ENCODE assay signal across 22 cellular contexts in the genomic region with DNA sequence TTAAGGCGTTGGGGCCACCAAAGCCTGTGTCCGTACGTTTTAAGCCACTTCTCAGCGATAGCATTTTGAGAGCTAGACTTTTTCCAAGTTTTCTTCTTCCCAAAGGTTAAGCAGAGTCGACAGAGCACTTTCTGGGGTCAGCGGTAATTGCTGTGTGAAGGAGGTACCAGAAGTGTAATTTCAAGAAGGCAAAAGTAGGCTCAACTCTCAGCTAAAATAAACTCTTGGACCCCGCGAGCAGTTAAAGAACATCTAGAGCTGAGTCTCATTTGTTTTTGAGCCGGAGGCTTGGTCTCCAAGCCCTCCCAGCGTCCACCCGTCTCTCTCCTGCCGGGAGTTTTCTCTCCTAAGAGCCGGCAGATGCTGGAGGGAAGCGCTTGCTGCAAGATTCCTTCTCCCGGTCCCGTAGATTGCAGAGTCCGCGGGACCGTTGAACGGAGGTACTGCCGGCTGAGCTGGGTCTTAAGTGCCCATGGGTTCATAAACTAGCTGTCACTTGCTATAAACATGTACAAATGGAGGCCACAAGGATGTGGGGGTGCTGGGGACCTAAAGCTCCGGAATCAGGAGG. TPM values are rescaled to one million over a fixed set of nuclear protein-coding genes. Genes with fewer than 3 reads are reported as not detected.
DNase-seq lines count a peak whose midpoint lies in the region; ATAC-seq, FAIRE-seq and TF ChIP-seq lines count a peak whose summit lies in the region.
"Had no signal": no experiment of that assay in that cellular context is flagged by ENCODE, and none has a peak within 500 bp of the region (broad histone marks: within the 10 kb centered on the region; RNA-seq: fewer than 3 reads in every experiment).

No MANE protein-coding gene starts in this region.

- H3K4me3 ChIP-seq in HUES6 (ENCODE audit: low read depth, low read length) = peak overlapping the region; percentile 43; the same call in 1 of the 2 replicates
- H3K4me3 ChIP-seq in mesodermal cell (ENCODE audit: extremely low read depth, insufficient read depth, low read length, poor library complexity, severe bottlenecking) = peak overlapping the region; percentile 3
- H3K4me3 ChIP-seq in naive thymus-derived CD4-positive, alpha-beta T cell (ENCODE audit: low read length) = no peak overlapping the region
- H3K4me3 ChIP-seq: skin epidermis, thyroid gland had no signal

- 2 to 3% methylated on average over 18 of the region's 22 CpGs for WGBS in mesodermal cell (ENCODE audit: insufficient coverage in 2 of 2), 2 experiments

- intact Hi-C loops in naive thymus-derived CD4-positive, alpha-beta T cell (cut with micrococcal nuclease) = loop anchor here in 1 of 2 donors (1.0 kb wide), 1 partner anchor 12 kb away; no protein-coding TSS in a partner anchor

- H3K9me3 Mint-ChIP-seq in naive thymus-derived CD4-positive, alpha-beta T cell = peaks cover 6 to 34% (median 10%) of the 10 kb centered on the region in 11 donors
- no peaks in the 10 kb centered on the region; the same call in 1 of the 2 replicates for H3K9me3 Mint-ChIP-seq in HFFc6

- no peak overlapping the region for H3K9ac ChIP-seq in HUES6 (ENCODE audit: low read length)

- H3K27me3 ChIP-seq in HUES6 (ENCODE audit: control insufficient read depth, insufficient read depth, low read length) = peaks cover 100% of the 10 kb centered on the region
- H3K27me3 ChIP-seq in naive thymus-derived CD4-positive, alpha-beta T cell (ENCODE audit: control insufficient read depth in 2 of 2, insufficient read depth in 2 of 2, low read length in 2 of 2) = peaks cover 14 to 26% of the 10 kb centered on the region in 2 donors

- CTCF ChIA-PET in naive thymus-derived CD4-positive, alpha-beta T cell (lab: Charles Lee) = no interaction called here

- no peak for FAIRE-seq in H54 (lab: Jason Lieb, UNC)
- FAIRE-seq: G401.6 had no signal

- no peak for ATAC-seq in naive thymus-derived CD4-positive, alpha-beta T cell
- no peak for ATAC-seq in activated CD4-positive, CD25-positive, alpha-beta regulatory T cell treated with anti-CD3 and anti-CD28 coated beads, Interleukin-2, amount 50 U/mL, for 24 hours
- ATAC-seq: activated naive CD4-positive, alpha-beta T cell treated with anti-CD3 and anti-CD28 coated beads, Interleukin-2, amount 50 U/mL, for 72 hours; left colon; Right ventricle myocardium inferior had no signal

- H3K36me3 ChIP-seq in HUES6 (ENCODE audit: control insufficient read depth, insufficient read depth, low read length) = no peaks in the 10 kb centered on the region
- no peaks in the 10 kb centered on the region for H3K36me3 ChIP-seq in mesodermal cell (ENCODE audit: control insufficient read depth, insufficient read depth, low read length)
- H3K36me3 ChIP-seq in naive thymus-derived CD4-positive, alpha-beta T cell (ENCODE audit: control insufficient read depth in 2 of 3, insufficient read depth in 3 of 3, low read length in 3 of 3) = no peaks in the 10 kb centered on the region
- H3K36me3 ChIP-seq: breast epithelium, thyroid gland had no signal

- POLR2A ChIA-PET in naive thymus-derived CD4-positive, alpha-beta T cell (lab: Charles Lee) = no interaction called here

- DNase-seq in ACHN (peak; percentile 24), ecto neural progenitor cell (ENCODE audit: low spot score) (peak; percentile 66), H54 (ENCODE audit: insufficient read length, low spot score) (no peak), HFFc6 (no peak)
- DNase-seq in naive thymus-derived CD4-positive, alpha-beta T cell = no peak
- DNase-seq: activated CD4-positive, alpha-beta T cell treated with anti-CD3 and anti-CD28 coated beads for 4 hours; cortex of kidney; DMS 273 treated with DMSO at 0.1 percent for 48 hours; left colon; NCI-H1694 treated with DMSO at 0.1 percent for 48 hours; stimulated activated naive CD4-positive, alpha-beta T cell; SW 1271; thyroid gland had no signal

- in situ Hi-C loops in ACHN (cut with HindIII; ENCODE audit: low pct_ligation_motif_present, low pct_unique_long_range_greater_than_20kb, low sequenced_read_pairs) = loop anchor here (25.0 kb wide), 1 partner anchor 261 kb away; no protein-coding TSS in a partner anchor

- H3K4me1 ChIP-seq in HUES6 (ENCODE audit: control insufficient read depth, insufficient read depth, low read length) = peaks cover 72% of the 10 kb centered on the region
- peaks cover 38% of the 10 kb centered on the region for H3K4me1 ChIP-seq in mesodermal cell (ENCODE audit: control insufficient read depth, insufficient read depth, low read length, poor library complexity, severe bottlenecking)
- H3K4me1 ChIP-seq in naive thymus-derived CD4-positive, alpha-beta T cell (ENCODE audit: control insufficient read depth in 2 of 2, insufficient read depth in 2 of 2, low read length in 2 of 2) = peaks cover 0 to 8% of the 10 kb centered on the region in 2 donors

- H3K27me3 Mint-ChIP-seq in naive thymus-derived CD4-positive, alpha-beta T cell = peaks cover 86 to 99% (median 93%) of the 10 kb centered on the region in 5 donors
- H3K27me3 Mint-ChIP-seq in HFFc6 (ENCODE audit: insufficient read depth) = peaks cover 16% of the 10 kb centered on the region

- H3K4me3 Mint-ChIP-seq in naive thymus-derived CD4-positive, alpha-beta T cell = no peak overlapping the region
- no peak overlapping the region for H3K4me3 Mint-ChIP-seq in HFFc6

- TF ChIP-seq POLR2A in H54 (IDR thresholded peaks at IDR 0.05; ENCODE audit: low read depth, low read length) = no peak

- H3K4me1 Mint-ChIP-seq in naive thymus-derived CD4-positive, alpha-beta T cell = peaks cover 29 to 60% (median 48%) of the 10 kb centered on the region in 7 donors
- peaks cover 39% of the 10 kb centered on the region for H3K4me1 Mint-ChIP-seq in HFFc6 (ENCODE audit: low read depth)

- H3K9me3 ChIP-seq in HUES6 (ENCODE audit: control insufficient read depth, insufficient read depth, low read depth, low read length) (no peaks in the 10 kb centered on the region), mesodermal cell (ENCODE audit: control insufficient read depth, low read length) (no peaks in the 10 kb centered on the region)
- no peaks in the 10 kb centered on the region for H3K9me3 ChIP-seq in naive thymus-derived CD4-positive, alpha-beta T cell (ENCODE audit: control insufficient read depth in 2 of 3, low read length in 3 of 3)
- H3K9me3 ChIP-seq: thyroid gland had no signal

- no peak overlapping the region for H3K27ac Mint-ChIP-seq in naive thymus-derived CD4-positive, alpha-beta T cell
- no peak overlapping the region for H3K27ac Mint-ChIP-seq in HFFc6

- TF ChIP-seq CTCF in HFFc6 (IDR thresholded peaks at IDR 0.05) = no peak

- no peak overlapping the region for H3K27ac ChIP-seq in HUES6 (ENCODE audit: low read depth, low read length)
- no peak overlapping the region for H3K27ac ChIP-seq in mesodermal cell (ENCODE audit: low read depth, low read length, severe bottlenecking)
- no peak overlapping the region for H3K27ac ChIP-seq in naive thymus-derived CD4-positive, alpha-beta T cell (ENCODE audit: low read depth, low read length)
- H3K27ac ChIP-seq: breast epithelium, thyroid gland had no signal

- H3K36me3 Mint-ChIP-seq in naive thymus-derived CD4-positive, alpha-beta T cell = peaks cover 3 to 19% (median 9%) of the 10 kb centered on the region in 5 donors
- peaks cover 19% of the 10 kb centered on the region for H3K36me3 Mint-ChIP-seq in HFFc6 (ENCODE audit: low read depth)

RNA-seq across cellular contexts. Expression of a gene that starts 2.0 kb away (rescaled TPM):
- polyA plus RNA-seq in mesodermal cell (2013, experiment 1 of 2) = 13.7 TPM
- 10.5 TPM for polyA plus RNA-seq in mesodermal cell (2013, experiment 2 of 2)
- total RNA-seq in naive thymus-derived CD4-positive, alpha-beta T cell = not detected
- polyA plus RNA-seq in naive thymus-derived CD4-positive, alpha-beta T cell = not detected
- 10 to 100 TPM; 13.2 to 20.7 (median 16.4) TPM for total RNA-seq in HFFc6 (2021; fragmentation: NEBNext Ultra II Directional; extraction: Animal tissue kit (Norgen Biotek cat#: 25700))
- total RNA-seq: activated naive CD4-positive, alpha-beta T cell treated with anti-CD3 and anti-CD28 coated beads, Interleukin-2, amount 50 U/mL, for 72 hours; left colon; pulmonary artery endothelial cell; Right ventricle myocardium inferior; thyroid gland had no signal

Comparison
In these comparisons a context has a peak if more than half of its experiments do, and no peak if none do; other contexts are left out.
1. DNase-seq: peak in ACHN (single experiment) and ecto neural progenitor cell (single experiment); none in H54 (single experiment), naive thymus-derived CD4-positive, alpha-beta T cell (0 of 9) and HFFc6 (single experiment).
2. RNA of a gene that starts 2.0 kb away (total RNA-seq): 13.2 to 20.7 TPM in HFFc6; not detected in naive thymus-derived CD4-positive, alpha-beta T cell; every median in the first group is over 10 times any median in the second.